8 cellular contexts compared by ENCODE assay signal in the genomic region with DNA sequence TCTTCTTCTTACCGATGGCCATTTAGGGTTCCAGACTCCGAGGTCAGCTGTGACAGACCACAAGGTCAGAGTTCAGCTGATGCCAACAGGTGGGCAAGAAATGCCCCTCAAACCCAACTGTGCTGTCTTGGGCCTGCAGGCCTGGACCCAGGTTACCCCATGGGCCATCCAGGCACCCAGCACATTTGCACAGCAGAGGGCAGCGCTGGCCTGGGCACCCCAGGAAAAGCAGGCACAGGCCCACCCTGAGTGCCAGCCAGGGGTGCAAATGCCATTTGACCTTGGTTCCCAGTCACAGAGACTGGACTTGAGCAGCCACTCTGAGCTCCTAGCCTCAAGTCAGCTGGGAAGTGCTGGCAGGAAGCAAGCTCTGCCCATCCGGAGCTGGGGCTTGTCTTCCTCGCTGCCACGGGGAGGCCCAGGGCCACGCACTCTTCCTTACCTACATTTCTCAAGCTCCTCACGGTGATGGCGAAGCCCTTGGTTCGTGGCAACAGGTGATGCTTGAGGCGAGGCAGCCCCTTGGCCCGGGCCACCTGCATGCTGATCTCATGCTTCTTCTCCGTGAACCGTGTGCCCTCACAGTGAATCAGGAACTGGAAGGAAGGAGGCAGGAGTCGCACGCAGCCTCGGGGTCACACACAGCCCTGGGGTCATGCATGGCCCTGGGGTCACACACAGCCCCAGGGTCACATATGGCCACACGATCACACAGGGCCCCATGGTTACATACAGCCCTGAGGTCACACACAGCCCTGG.
DNase-seq lines count a peak whose midpoint lies in the region; ATAC-seq, FAIRE-seq and TF ChIP-seq lines count a peak whose summit lies in the region.

No MANE protein-coding gene starts in this region.

- H3K36me3 Mint-ChIP-seq in natural killer cell treated with Interleukin-12 subunit alpha and Interleukin-12 subunit beta and Interleukin-15 and Interleukin-18, amount 100 ng/mL, for 72 hours = no peaks in the 10 kb centered on the region

- FAIRE-seq in HTR-8/SVneo (lab: Jason Lieb, UNC) = no peak

- H2AFZ ChIP-seq in DND-41 (ENCODE audit: low read depth, low read length) = no peak overlapping the region

- H3K9me3 Mint-ChIP-seq in natural killer cell treated with Interleukin-12 subunit alpha and Interleukin-12 subunit beta and Interleukin-15 and Interleukin-18, amount 100 ng/mL, for 72 hours = no peaks in the 10 kb centered on the region

- no peak for DNase-seq in DND-41
- DNase-seq in HTR-8/SVneo (ENCODE audit: insufficient read length, low spot score) = peak; percentile 19
- DNase-seq in cardiac fibroblast (ENCODE audit: low read depth in 2 of 2) = peak in 1 of 2 donors; percentile 15
- DNase-seq in natural killer cell treated with Interleukin-12 subunit alpha and Interleukin-12 subunit beta and Interleukin-15 and Interleukin-18, amount 100 ng/mL, for 72 hours (ENCODE audit: low spot score) = no peak
- DNase-seq in NCI-H146 treated with DMSO at 0.1 percent for 48 hours (lab: John Stamatoyannopoulos, UW; ENCODE audit: unreplicated experiment) = no peak
- DNase-seq in NOMO-1 treated with dmso at 0.1 percent for 144 hours (lab: John Stamatoyannopoulos, UW; ENCODE audit: unreplicated experiment) = no peak
- no peak for DNase-seq in NCI-H446 (lab: John Stamatoyannopoulos, UW)

- 0 out of 3 replicates have a peak, but pooled peaks have one; percentile 22 for ATAC-seq in DND-41 (ENCODE audit: insufficient read depth, low read depth)
- ATAC-seq in natural killer cell treated with Interleukin-12 subunit alpha and Interleukin-12 subunit beta and Interleukin-15 and Interleukin-18, amount 100 ng/mL, for 72 hours = peak; percentile 53 to 55
- no peak for ATAC-seq in HG03469 (IDR thresholded peaks at IDR 0.05; ENCODE audit: unreplicated experiment)

- no peak overlapping the region for H3K27ac ChIP-seq in DND-41 (ENCODE audit: low read length)

- H3K4me1 Mint-ChIP-seq in natural killer cell treated with Interleukin-12 subunit alpha and Interleukin-12 subunit beta and Interleukin-15 and Interleukin-18, amount 100 ng/mL, for 72 hours (ENCODE audit: low read depth in 2 of 2) = no peaks in the 10 kb centered on the region

- TF ChIP-seq CTCF in DND-41 (IDR thresholded peaks at IDR 0.05; ENCODE audit: borderline replicate concordance, extremely low read depth, low read length, poor library complexity, severe bottlenecking) (peak; percentile 46), cardiac fibroblast (IDR thresholded peaks at IDR 0.05; ENCODE audit: low read depth, low read length) (peak; percentile 60)

- no peak overlapping the region for H3K4me2 ChIP-seq in DND-41 (ENCODE audit: insufficient read depth, low read length)

- H3K4me1 ChIP-seq in DND-41 (ENCODE audit: insufficient read depth, low read length) = no peaks in the 10 kb centered on the region

- H3K9ac ChIP-seq in DND-41 (ENCODE audit: low read depth, low read length) = no peak overlapping the region

- no peaks in the 10 kb centered on the region for H3K9me3 ChIP-seq in DND-41 (ENCODE audit: insufficient read depth, low read length, severe bottlenecking)

- H4K20me1 ChIP-seq in DND-41 (ENCODE audit: insufficient read depth, low read length) = no peaks in the 10 kb centered on the region

- no peak overlapping the region for H3K27ac Mint-ChIP-seq in natural killer cell treated with Interleukin-12 subunit alpha and Interleukin-12 subunit beta and Interleukin-15 and Interleukin-18, amount 100 ng/mL, for 72 hours

- H3K4me3 Mint-ChIP-seq in natural killer cell treated with Interleukin-12 subunit alpha and Interleukin-12 subunit beta and Interleukin-15 and Interleukin-18, amount 100 ng/mL, for 72 hours = no peak overlapping the region

- no peaks in the 10 kb centered on the region for H3K27me3 ChIP-seq in DND-41 (ENCODE audit: insufficient read depth, low read length, poor library complexity)

- H3K36me3 ChIP-seq in DND-41 (ENCODE audit: insufficient read depth, low read length) = no peaks in the 10 kb centered on the region

- no peaks in the 10 kb centered on the region for H3K79me2 ChIP-seq in DND-41 (ENCODE audit: insufficient read depth, low read length)

- no peak overlapping the region for H3K4me3 ChIP-seq in DND-41 (ENCODE audit: low read depth in 1 of 2, low read length in 2 of 2)
- no peak overlapping the region for H3K4me3 ChIP-seq in cardiac fibroblast (replicated peaks in 1 of 2; ENCODE audit: low read depth in 2 of 2, low read length in 2 of 2)

- no peaks in the 10 kb centered on the region for H3K27me3 Mint-ChIP-seq in natural killer cell treated with Interleukin-12 subunit alpha and Interleukin-12 subunit beta and Interleukin-15 and Interleukin-18, amount 100 ng/mL, for 72 hours
